In the genomic region with DNA sequence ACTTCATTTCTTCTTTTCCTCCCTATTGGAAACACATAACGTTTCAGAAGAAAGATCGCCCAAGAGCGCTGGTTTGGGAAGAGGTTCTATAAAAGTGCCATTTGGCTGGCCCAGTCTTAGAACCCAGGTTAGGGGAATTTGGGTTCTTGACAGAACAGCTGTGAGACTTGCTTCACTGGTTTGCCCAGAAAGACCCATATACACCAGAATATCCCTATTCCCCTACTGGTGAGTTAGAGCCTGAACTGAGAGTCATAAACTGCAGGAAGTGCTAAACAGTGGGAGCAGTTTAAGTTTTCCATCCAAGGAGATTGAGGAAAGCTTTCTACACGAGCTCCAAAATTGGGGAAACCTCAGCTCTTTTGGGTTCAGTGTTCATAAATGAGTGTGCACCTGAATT, we compare ENCODE assay signal across 24 cellular contexts.
A peak's percentile ranks its signal among the peaks of the same experiment; 100 is the strongest.
DNase-seq lines count a peak whose midpoint lies in the region; ATAC-seq and TF ChIP-seq lines count a peak whose summit lies in the region.
"Had no signal": no experiment of that assay in that cellular context is flagged by ENCODE, and none has a peak within 500 bp of the region (broad histone marks: within the 10 kb centered on the region; RNA-seq: fewer than 3 reads in every experiment).

No MANE protein-coding gene starts in this region.

- no peak overlapping the region for H3K4me2 ChIP-seq in trophoblast cell (ENCODE audit: low read length)
- H3K4me2 ChIP-seq: KMS-11 had no signal

- WGBS in esophagus squamous epithelium, 2 donors = 42 to 49% methylated on average over 4 of the region's 4 CpGs
- no CpG with 5 or more reads among the region's 4 CpGs for WGBS in trophoblast cell (ENCODE audit: extremely low coverage, insufficient coverage, insufficient read length)

- no peak overlapping the region for H4K12ac ChIP-seq in trophoblast cell (ENCODE audit: low read depth, low read length)

- no peaks in the 10 kb centered on the region for H3K27me3 Mint-ChIP-seq in HFFc6 (ENCODE audit: insufficient read depth)
- H3K27me3 Mint-ChIP-seq: activated naive CD4-positive, alpha-beta T cell treated with anti-CD3 and anti-CD28 coated beads, Interleukin-2, amount 10 ng/mL, durations not matched to agents 7 days and 5 days; effector memory CD8-positive, alpha-beta T cell; naive B cell; stimulated activated naive CD8-positive, alpha-beta T cell treated with anti-CD3 and anti-CD28 coated beads, Interleukin-15, Interleukin-2, amounts not matched to agents 100 ng/mL and 50 ng/mL, for 24 hours had no signal

- H2AFZ ChIP-seq in trophoblast cell (ENCODE audit: insufficient read depth, low read length, poor library complexity) = no peak overlapping the region

- H3K4me3 Mint-ChIP-seq in HFFc6 = no peak overlapping the region
- H3K4me3 Mint-ChIP-seq: activated naive CD4-positive, alpha-beta T cell treated with anti-CD3 and anti-CD28 coated beads, Interleukin-2, amount 10 ng/mL, durations not matched to agents 7 days and 5 days; activated T-helper 1 cell treated with anti-CD3 and anti-CD28 coated beads, Interleukin-12 subunit alpha, Interleukin-12 subunit beta, Interleukin-2, Interleukin-4 antibody, amounts not matched to agents 30 ng/mL and 10 ng/mL and 1 ng/mL, durations not matched to agents 14 hours and 24 hours and 36 hours; effector memory CD8-positive, alpha-beta T cell; stimulated activated naive CD8-positive, alpha-beta T cell treated with anti-CD3 and anti-CD28 coated beads, Interleukin-15, Interleukin-2, amounts not matched to agents 100 ng/mL and 50 ng/mL, for 24 hours had no signal

- no peak overlapping the region for H3K18ac ChIP-seq in trophoblast cell (ENCODE audit: low read length)

- H3K27ac ChIP-seq in 22Rv1 = peak overlapping the region; percentile 90
- peak overlapping the region; percentile 18 to 87 (median 73) for H3K27ac ChIP-seq in esophagus squamous epithelium
- H3K27ac ChIP-seq in trophoblast cell (ENCODE audit: low read depth, low read length) = peak overlapping the region; percentile 68
- no peak overlapping the region for H3K27ac ChIP-seq in upper lobe of right lung
- H3K27ac ChIP-seq: KMS-11, ovary, right atrium auricular region, tibial artery had no signal

- no peak for ATAC-seq in upper lobe of right lung
- ATAC-seq: effector memory CD8-positive, alpha-beta T cell had no signal

- no peak overlapping the region for H3K4me3 ChIP-seq in esophagus squamous epithelium
- H3K4me3 ChIP-seq in trophoblast cell (ENCODE audit: low read depth, low read length) = no peak overlapping the region
- no peak overlapping the region for H3K4me3 ChIP-seq in upper lobe of right lung
- H3K4me3 ChIP-seq: ovary, right atrium auricular region, tibial artery had no signal

- H4K91ac ChIP-seq in trophoblast cell (ENCODE audit: low read depth, low read length) = peak overlapping the region; percentile 56

- TF ChIP-seq CTCF in 22Rv1 (IDR thresholded peaks at IDR 0.05) (no peak), esophagus squamous epithelium (IDR thresholded peaks at IDR 0.05) (peak in 3 of 6 experiments; percentile 31 to 49 (median 32)), upper lobe of right lung (IDR thresholded peaks at IDR 0.05) (no peak), HFFc6 (IDR thresholded peaks at IDR 0.05) (no peak)

- H2AK5ac ChIP-seq in trophoblast cell (ENCODE audit: low read length) = no peak overlapping the region

- H3K9me3 Mint-ChIP-seq in HFFc6 = peaks cover 36% of the 10 kb centered on the region
- H3K9me3 Mint-ChIP-seq: activated naive CD4-positive, alpha-beta T cell treated with anti-CD3 and anti-CD28 coated beads, Interleukin-2, amount 10 ng/mL, durations not matched to agents 7 days and 5 days; activated T-helper 1 cell treated with anti-CD3 and anti-CD28 coated beads, Interleukin-12 subunit alpha, Interleukin-12 subunit beta, Interleukin-2, Interleukin-4 antibody, amounts not matched to agents 30 ng/mL and 10 ng/mL and 1 ng/mL, durations not matched to agents 14 hours and 24 hours and 36 hours; effector memory CD8-positive, alpha-beta T cell; naive B cell; stimulated activated naive CD8-positive, alpha-beta T cell treated with anti-CD3 and anti-CD28 coated beads, Interleukin-15, Interleukin-2, amounts not matched to agents 100 ng/mL and 50 ng/mL, for 24 hours had no signal

- H3K79me2 ChIP-seq in trophoblast cell (ENCODE audit: control insufficient read depth, insufficient read depth, low read length, poor library complexity) = no peaks in the 10 kb centered on the region

- H3K36me3 Mint-ChIP-seq in HFFc6 (ENCODE audit: low read depth) = no peaks in the 10 kb centered on the region
- H3K36me3 Mint-ChIP-seq: activated naive CD4-positive, alpha-beta T cell treated with anti-CD3 and anti-CD28 coated beads, Interleukin-2, amount 10 ng/mL, durations not matched to agents 7 days and 5 days had no signal

- H3K36me3 ChIP-seq in esophagus squamous epithelium (no peaks in the 10 kb centered on the region), trophoblast cell (ENCODE audit: control insufficient read depth in 1 of 2, insufficient read depth in 2 of 2, low read length in 2 of 2) (no peaks in the 10 kb centered on the region), upper lobe of right lung (no peaks in the 10 kb centered on the region)
- H3K36me3 ChIP-seq: ovary, right atrium auricular region, tibial artery had no signal

- H3K23ac ChIP-seq in trophoblast cell (ENCODE audit: low read length) = no peak overlapping the region

- H4K8ac ChIP-seq in trophoblast cell (ENCODE audit: low read depth, low read length) = no peak overlapping the region

- H3K79me1 ChIP-seq in trophoblast cell (ENCODE audit: low read length) = peaks cover 10% of the 10 kb centered on the region

- H2BK5ac ChIP-seq in trophoblast cell (ENCODE audit: low read depth, low read length, poor library complexity) = no peak overlapping the region

- H2BK12ac ChIP-seq in trophoblast cell (ENCODE audit: low read length) = peak overlapping the region; percentile 71

- H2BK120ac ChIP-seq in trophoblast cell (ENCODE audit: insufficient read depth, low read length, poor library complexity) = peak overlapping the region; percentile 80

- H3K4me1 ChIP-seq in esophagus squamous epithelium (peaks cover 5 to 52% (median 24%) of the 10 kb centered on the region in 3 donors), trophoblast cell (ENCODE audit: control insufficient read depth in 1 of 2, insufficient read depth in 2 of 2, low read length in 2 of 2) (peaks cover 4 to 6% of the 10 kb centered on the region in 2 experiments), upper lobe of right lung (no peaks in the 10 kb centered on the region)
- H3K4me1 ChIP-seq: right atrium auricular region, tibial artery had no signal

- no peaks in the 10 kb centered on the region for H3K4me1 Mint-ChIP-seq in HFFc6 (ENCODE audit: low read depth)
- H3K4me1 Mint-ChIP-seq: activated naive CD4-positive, alpha-beta T cell treated with anti-CD3 and anti-CD28 coated beads, Interleukin-2, amount 10 ng/mL, durations not matched to agents 7 days and 5 days had no signal

- H3K9ac ChIP-seq in trophoblast cell (ENCODE audit: low read length) = no peak overlapping the region
- H3K9ac ChIP-seq: KMS-11 had no signal

- peak; percentile 19 for DNase-seq in SK-MEL-5 (ENCODE audit: low read depth, low spot score)
- no peak for DNase-seq in esophagus squamous epithelium (lab: John Stamatoyannopoulos, UW)
- DNase-seq in trophoblast cell = peak; percentile 39 to 78
- no peak for DNase-seq in RKO (ENCODE audit: low spot score)
- no peak for DNase-seq in upper lobe of right lung
- no peak for DNase-seq in HFFc6
- no peak for DNase-seq in pons (ENCODE audit: low spot score)
- DNase-seq: activated CD4-positive, alpha-beta T cell treated with anti-CD3 and anti-CD28 coated beads, Interleukin-2, amount 50 U/mL, for 4 hours; activated naive CD4-positive, alpha-beta T cell treated with anti-CD3 and anti-CD28 coated beads, Interleukin-2, amount 10 ng/mL, durations not matched to agents 7 days and 5 days; amniotic stem cell; effector memory CD8-positive, alpha-beta T cell; GOT3; kidney glomerular epithelial cell; MV-4-11; naive B cell; NCI-H2171; NCI-H526 treated with DMSO at 0.1 percent for 48 hours; ovary; tibial artery had no signal

- no peak for TF ChIP-seq POLR2A in esophagus squamous epithelium (IDR thresholded peaks at IDR 0.05)

- H3K27ac Mint-ChIP-seq in HFFc6 = no peak overlapping the region
- H3K27ac Mint-ChIP-seq: activated naive CD4-positive, alpha-beta T cell treated with anti-CD3 and anti-CD28 coated beads, Interleukin-2, amount 10 ng/mL, durations not matched to agents 7 days and 5 days; activated T-helper 1 cell treated with anti-CD3 and anti-CD28 coated beads, Interleukin-12 subunit alpha, Interleukin-12 subunit beta, Interleukin-2, Interleukin-4 antibody, amounts not matched to agents 30 ng/mL and 10 ng/mL and 1 ng/mL, durations not matched to agents 14 hours and 24 hours and 36 hours; stimulated activated naive CD8-positive, alpha-beta T cell treated with anti-CD3 and anti-CD28 coated beads, Interleukin-15, Interleukin-2, amounts not matched to agents 100 ng/mL and 50 ng/mL, for 24 hours had no signal

- H3K4ac ChIP-seq in trophoblast cell (ENCODE audit: low read depth, low read length) = peak overlapping the region; percentile 58

- intact Hi-C loops in esophagus squamous epithelium (cut with DNase I) = no loop called here
- intact Hi-C loops in upper lobe of right lung (cut with DNase I) = no loop called here

- H3K9me3 ChIP-seq in esophagus squamous epithelium = no peaks in the 10 kb centered on the region
- H3K9me3 ChIP-seq in trophoblast cell (ENCODE audit: insufficient read depth, low read depth, low read length) = no peaks in the 10 kb centered on the region
- no peaks in the 10 kb centered on the region for H3K9me3 ChIP-seq in upper lobe of right lung
- H3K9me3 ChIP-seq: ovary, right atrium auricular region, tibial artery had no signal

- H3K14ac ChIP-seq in trophoblast cell (ENCODE audit: low read length) = no peak overlapping the region

- H3K27me3 ChIP-seq in esophagus squamous epithelium = no peaks in the 10 kb centered on the region
- no peaks in the 10 kb centered on the region for H3K27me3 ChIP-seq in trophoblast cell (ENCODE audit: insufficient read depth, low read length)
- no peaks in the 10 kb centered on the region for H3K27me3 ChIP-seq in upper lobe of right lung
- H3K27me3 ChIP-seq: ovary, right atrium auricular region, tibial artery had no signal

- in situ Hi-C loops in SK-MEL-5 (cut with HindIII; ENCODE audit: low pct_unique_long_range_greater_than_20kb, low sequenced_read_pairs) = no loop called here

Comparison
In these comparisons a context has a peak if more than half of its experiments do, and no peak if none do; other contexts are left out.
1. DNase-seq: peak in SK-MEL-5 (single experiment) and trophoblast cell (2 of 2); none in esophagus squamous epithelium (single experiment), RKO (single experiment), upper lobe of right lung (single experiment), HFFc6 (single experiment) and pons (single experiment).